8 cellular contexts compared by ENCODE assay signal in genomic region chr7:74290590-74290950, GRCh38. TPM values are rescaled to one million over a fixed set of nuclear protein-coding genes. Genes with fewer than 3 reads are reported as not detected.
DNase-seq lines count a peak whose midpoint lies in the region; ATAC-seq and TF ChIP-seq lines count a peak whose summit lies in the region.

No MANE protein-coding gene starts in this region.

- CTCF ChIA-PET in IMR-90 (lab: Yijun Ruan, JAX) = no interaction called here

- peak overlapping the region; percentile 99 for H2AK9ac ChIP-seq in IMR-90 (replicated peaks; ENCODE audit: low read depth, low read length, poor library complexity)

- H2BK120ac ChIP-seq in IMR-90 (ENCODE audit: low read depth, low read length) = peak overlapping the region; percentile 75; the same call in 1 of the 2 replicates

- intact Hi-C loops in IMR-90 (cut with micrococcal nuclease) = loop anchor here (2.0 to 5.0 kb wide), 2 partner anchors 36 to 83 kb away; partner anchors contain the start of gene RFC2
- intact Hi-C loops in natural killer cell (cut with micrococcal nuclease) = loop anchor here (5.0 to 10.0 kb wide), 2 partner anchors 33 to 226 kb away; no protein-coding TSS in a partner anchor

- H3K56ac ChIP-seq in IMR-90 (ENCODE audit: extremely low read depth, insufficient read depth, low read length) = no peak overlapping the region; the same call in 1 of the 2 replicates

- H3K9me3 ChIP-seq in BE2C = no peaks in the 10 kb centered on the region
- H3K9me3 ChIP-seq in IMR-90 (ENCODE audit: control insufficient read depth, insufficient read depth, low read length) = no peaks in the 10 kb centered on the region

- TF ChIP-seq POLR2A in IMR-90 (IDR thresholded peaks at IDR 0.05; ENCODE audit: low read depth, low read length) = no peak

- peak overlapping the region in 1 of 2 donors; percentile 42 for H3K27ac Mint-ChIP-seq in natural killer cell

- H3K18ac ChIP-seq in IMR-90 (ENCODE audit: low read depth, low read length) = peak overlapping the region; percentile 2; the same call in 1 of the 2 replicates

- H2BK20ac ChIP-seq in IMR-90 (ENCODE audit: low read depth, low read length) = no peak overlapping the region

- POLR2A ChIA-PET in IMR-90 (lab: Charles Lee; ENCODE audit: unreplicated experiment) = no interaction called here

- no peak overlapping the region for H4K5ac ChIP-seq in IMR-90 (ENCODE audit: low read depth, low read length)

- peak overlapping the region; percentile 89 for H3K27ac ChIP-seq in IMR-90 (ENCODE audit: insufficient read depth, low read length)
- peak overlapping the region; percentile 69 to 86 for H3K27ac ChIP-seq in coronary artery

- H3K36me3 ChIP-seq in BE2C (no peaks in the 10 kb centered on the region), IMR-90 (ENCODE audit: control insufficient read depth, insufficient read depth, low read length) (no peaks in the 10 kb centered on the region)

- no peak overlapping the region; the same call in 2 of the 3 replicates for H2BK15ac ChIP-seq in IMR-90 (ENCODE audit: low read depth, low read length)

- H3K36me3 Mint-ChIP-seq in natural killer cell = no peaks in the 10 kb centered on the region

- H3K9me1 ChIP-seq in IMR-90 (ENCODE audit: insufficient read depth, low read length) = peaks cover 27% of the 10 kb centered on the region

- peak overlapping the region; percentile 88 for H2AFZ ChIP-seq in IMR-90 (replicated peaks; ENCODE audit: low read length, poor library complexity)

- H3K9me3 Mint-ChIP-seq in natural killer cell = no peaks in the 10 kb centered on the region

- peaks cover 11% of the 10 kb centered on the region for H3K4me1 ChIP-seq in BE2C
- peaks cover 29% of the 10 kb centered on the region for H3K4me1 ChIP-seq in IMR-90 (ENCODE audit: control insufficient read depth, insufficient read depth, low read length)

- peak overlapping the region; percentile 31 for H2BK5ac ChIP-seq in IMR-90 (ENCODE audit: low read depth, low read length, poor library complexity, severe bottlenecking)

- in situ Hi-C loops in IMR-90 (cut with MboI; ENCODE audit: low sequenced_read_pairs) = no loop called here

- H3K4me2 ChIP-seq in IMR-90 (ENCODE audit: low read depth, low read length) = peak overlapping the region; percentile 80

- no peak for TF ChIP-seq RAD21 in IMR-90 (IDR thresholded peaks at IDR 0.05; ENCODE audit: low read length)

- peak overlapping the region; percentile 90 for H3K14ac ChIP-seq in IMR-90 (replicated peaks; ENCODE audit: low read depth, low read length)

- H3K4ac ChIP-seq in IMR-90 (ENCODE audit: low read depth, low read length) = peak overlapping the region; percentile 84

- DNase-seq in BE2C (no peak), IMR-90 (no peak), coronary artery (ENCODE audit: low spot score) (no peak), natural killer cell (no peak), NCI-H2107 treated with DMSO at 0.1 percent for 48 hours (lab: John Stamatoyannopoulos, UW; ENCODE audit: unreplicated experiment) (no peak), NCI-H2029 (lab: John Stamatoyannopoulos, UW) (no peak)

- peak overlapping the region; percentile 91 for H3K9ac ChIP-seq in IMR-90 (ENCODE audit: low read depth, low read length)

- H3K27me3 ChIP-seq in BE2C (peaks cover 3% of the 10 kb centered on the region; the same call in 1 of the 2 replicates), IMR-90 (ENCODE audit: control insufficient read depth, insufficient read depth, low read length) (no peaks in the 10 kb centered on the region)

- H4K20me1 ChIP-seq in IMR-90 (ENCODE audit: insufficient read depth, low read length) = peaks cover 57% of the 10 kb centered on the region

- peak overlapping the region; percentile 61 for H3K4me3 ChIP-seq in BE2C (ENCODE audit: low read depth, low read length)
- H3K4me3 ChIP-seq in IMR-90 (ENCODE audit: insufficient read depth, low read depth, low read length) = peak overlapping the region; percentile 96
- peak overlapping the region; percentile 88 for H3K4me3 ChIP-seq in coronary artery

- H3K79me1 ChIP-seq in IMR-90 (ENCODE audit: low read depth in 1 of 2, low read length in 2 of 2) = peaks cover 0 to 73% of the 10 kb centered on the region in 2 experiments

- TF ChIP-seq CTCF in BE2C (IDR thresholded peaks at IDR 0.05; ENCODE audit: low read depth, low read length) (no peak), IMR-90 (conservative IDR thresholded peaks at IDR 0.05; ENCODE audit: low read depth, low read length) (no peak), coronary artery (IDR thresholded peaks at IDR 0.05) (no peak), natural killer cell (IDR thresholded peaks at IDR 0.05) (no peak)

- peaks cover 0 to 3% of the 10 kb centered on the region in 2 donors for H3K27me3 Mint-ChIP-seq in natural killer cell (ENCODE audit: low read depth in 2 of 2)

- H4K8ac ChIP-seq in IMR-90 (ENCODE audit: low read depth in 2 of 2, low read length in 2 of 2) = no peak overlapping the region

- BruUV-seq in IMR-90 (replicated peaks; lab: Mats Ljungman, UMichigan) = no TSS peak

- dilution Hi-C loops in IMR-90 (cut with HindIII; ENCODE audit: low sequenced_read_pairs, unreplicated experiment) = no loop called here

- 10% methylated on average over 2 of the region's 9 CpGs; no CpG with 5 or more reads in 1 of the 2 experiments for WGBS in IMR-90 (ENCODE audit: extremely low coverage in 2 of 2, insufficient read length in 1 of 2), 2 experiments

- peak overlapping the region; percentile 18 for H3K4me3 Mint-ChIP-seq in natural killer cell

- peaks cover 34 to 53% of the 10 kb centered on the region in 2 donors for H3K4me1 Mint-ChIP-seq in natural killer cell

- H2AK5ac ChIP-seq in IMR-90 (ENCODE audit: low read depth, low read length) = peak overlapping the region; percentile 89

- ATAC-seq in IMR-90 (ENCODE audit: low read depth) = no peak
- ATAC-seq in natural killer cell = no peak
- no peak for ATAC-seq in GM21576 (IDR thresholded peaks at IDR 0.05; ENCODE audit: unreplicated experiment)
- no peak for ATAC-seq in HG03342 (IDR thresholded peaks at IDR 0.05; ENCODE audit: unreplicated experiment)

- peak overlapping the region; percentile 64 for H3K23ac ChIP-seq in IMR-90 (ENCODE audit: low read depth, low read length)

- H4K91ac ChIP-seq in IMR-90 (ENCODE audit: insufficient read depth, low read depth, low read length) = peak overlapping the region; percentile 65; the same call in 1 of the 2 replicates

TF ChIP-seq in IMR-90, 13 proteins besides CTCF, POLR2A, EP300 and RAD21:
- TF ChIP-seq MXI1 (IDR thresholded peaks at IDR 0.05; ENCODE audit: borderline replicate concordance, low read depth, low read length) (peak; percentile 75; the same call in 1 of the 2 replicates), SMC3 (IDR thresholded peaks at IDR 0.05; ENCODE audit: low read depth, low read length) (no peak), ELK1 (IDR thresholded peaks at IDR 0.05; ENCODE audit: borderline replicate concordance, low read depth, low read length) (no peak), RFX5 (IDR thresholded peaks at IDR 0.05; ENCODE audit: low read depth, low read length) (no peak), MAFK (IDR thresholded peaks at IDR 0.05; ENCODE audit: low read depth, low read length) (no peak), MAZ (IDR thresholded peaks at IDR 0.05; ENCODE audit: borderline replicate concordance, low read depth, low read length) (no peak)

RNA-seq across cellular contexts. Expression of gene CLIP2, which starts 1.4 kb away (rescaled TPM):
- 55.1 TPM for polyA plus RNA-seq in BE2C (2012; ENCODE audit: insufficient read depth, insufficient read length, low read depth)
- total RNA-seq in IMR-90 (2012; rRNA removed) = 18.1 and 20.3 TPM in 2 replicates
- 20.7 and 23.3 TPM in 2 replicates for polyA plus RNA-seq in IMR-90 (2012; rRNA removed)
- 14.7 and 18.2 TPM in 2 replicates for polyA plus RNA-seq in IMR-90 (2012; cell fraction: cytosol; rRNA removed)
- polyA plus RNA-seq in IMR-90 (2012; cell fraction: nucleus; rRNA removed; ENCODE audit: low replicate concordance) = 16.4 and 26.3 TPM in 2 replicates
- total RNA-seq in natural killer cell = 10 to 100 TPM in 2 of 3 donors, 1 to 10 TPM in 1; 8.5 to 14.7 (median 10.5) TPM

RNA-seq across cellular contexts. Expression of gene RFC2, which starts 36.4 kb away (rescaled TPM):
- 47.7 TPM for polyA plus RNA-seq in BE2C (2012; ENCODE audit: insufficient read depth, insufficient read length, low read depth)
- total RNA-seq in IMR-90 (2012; rRNA removed) (33.9 and 37.8 TPM in 2 replicates), natural killer cell (10 to 100 TPM; 16.9 to 26.5 (median 20.5) TPM)
- polyA plus RNA-seq in IMR-90 (2012; rRNA removed) = 23.2 and 25.2 TPM in 2 replicates
- 11.9 and 31.1 TPM in 2 replicates for polyA plus RNA-seq in IMR-90 (2012; cell fraction: cytosol; rRNA removed)
- polyA plus RNA-seq in IMR-90 (2012; cell fraction: nucleus; rRNA removed; ENCODE audit: low replicate concordance) = 4.2 and 7.5 TPM in 2 replicates
